In genomic region chr19:4521170-4521887, GRCh38 we compare ENCODE assay signal across 1 cellular context.
TF ChIP-seq lines count a peak whose summit lies in the region.

No MANE protein-coding gene starts in this region.

TF ChIP-seq in HepG2, 621 proteins besides CTCF, POLR2A, EP300 and RAD21 (continued from another document and continues in another):
- TF ChIP-seq SUZ12 (IDR thresholded peaks at IDR 0.05; ENCODE audit: low read depth, low read length) (no peak), ZNF619 (CRISPR knock-in tag; IDR thresholded peaks at IDR 0.05) (no peak), E2F1 (CRISPR knock-in tag; IDR thresholded peaks at IDR 0.05) (no peak), ZNF816 (CRISPR knock-in tag; IDR thresholded peaks at IDR 0.05; ENCODE audit: borderline replicate concordance) (no peak), GABPB1 (CRISPR knock-in tag; IDR thresholded peaks at IDR 0.05) (peak; percentile 36; the same call in 1 of the 2 replicates), ATF1 (CRISPR knock-in tag; IDR thresholded peaks at IDR 0.05) (no peak), HMGXB4 (CRISPR knock-in tag; IDR thresholded peaks at IDR 0.05; ENCODE audit: borderline replicate concordance in 1 of 2, low read depth in 1 of 2) (0 out of 4 replicates have a peak, but pooled peaks of 1 of the 2 experiments have one; percentile 26), MLLT10 (CRISPR knock-in tag; IDR thresholded peaks at IDR 0.05) (no peak), ZNF644 (CRISPR knock-in tag; IDR thresholded peaks at IDR 0.05; ENCODE audit: low read depth) (no peak), CREM (IDR thresholded peaks at IDR 0.05) (no peak), CREM (CRISPR knock-in tag; IDR thresholded peaks at IDR 0.05) (no peak), PAWR (CRISPR knock-in tag; IDR thresholded peaks at IDR 0.05; ENCODE audit: borderline replicate concordance) (no peak), ZNF580 (CRISPR knock-in tag; IDR thresholded peaks at IDR 0.05; ENCODE audit: borderline replicate concordance, low read depth) (0 out of 2 replicates have a peak, but pooled peaks have one; percentile 16), ZNF18 (CRISPR knock-in tag; IDR thresholded peaks at IDR 0.05; ENCODE audit: insufficient replicate concordance) (no peak), U2AF2 (IDR thresholded peaks at IDR 0.05; ENCODE audit: low read depth, low read length) (no peak), HNF4G (IDR thresholded peaks at IDR 0.05; ENCODE audit: borderline replicate concordance, low read depth, low read length) (peak; percentile 92), HNF4G (CRISPR knock-in tag; IDR thresholded peaks at IDR 0.05; ENCODE audit: borderline replicate concordance, low read depth) (peak; percentile 79; the same call in 1 of the 2 replicates), CHD2 (IDR thresholded peaks at IDR 0.05; ENCODE audit: low read depth, low read length) (no peak), ZSCAN9 (CRISPR knock-in tag; IDR thresholded peaks at IDR 0.05; ENCODE audit: borderline replicate concordance) (no peak), PRDM4 (CRISPR knock-in tag; IDR thresholded peaks at IDR 0.05; ENCODE audit: borderline replicate concordance) (no peak), SMAD1 (CRISPR knock-in tag; IDR thresholded peaks at IDR 0.05; ENCODE audit: borderline replicate concordance, low read depth) (no peak), KLF15 (CRISPR knock-in tag; IDR thresholded peaks at IDR 0.05; ENCODE audit: borderline replicate concordance) (no peak), ZNF343 (CRISPR knock-in tag; IDR thresholded peaks at IDR 0.05) (no peak), MXD3 (CRISPR knock-in tag; IDR thresholded peaks at IDR 0.05) (no peak), ZNF547 (CRISPR knock-in tag; IDR thresholded peaks at IDR 0.05) (0 out of 2 replicates have a peak, but pooled peaks have one; percentile 26), BCLAF1 (IDR thresholded peaks at IDR 0.05) (no peak), POGK (CRISPR knock-in tag; conservative IDR thresholded peaks at IDR 0.05) (no peak), ZBTB7B (CRISPR knock-in tag; IDR thresholded peaks at IDR 0.05) (peak; percentile 93), MED13 (CRISPR knock-in tag; IDR thresholded peaks at IDR 0.05) (no peak), KLF13 (CRISPR knock-in tag; IDR thresholded peaks at IDR 0.05) (no peak), HOMEZ (CRISPR knock-in tag; IDR thresholded peaks at IDR 0.05; ENCODE audit: low read depth) (no peak), ATM (IDR thresholded peaks at IDR 0.05; ENCODE audit: borderline replicate concordance) (no peak), PPARG (CRISPR knock-in tag; conservative IDR thresholded peaks at IDR 0.05) (peak; percentile 96), ZBTB3 (CRISPR knock-in tag; IDR thresholded peaks at IDR 0.05; ENCODE audit: borderline replicate concordance, low read depth) (no peak), CERS6 (CRISPR knock-in tag; IDR thresholded peaks at IDR 0.05) (no peak), STAT5B (CRISPR knock-in tag; IDR thresholded peaks at IDR 0.05) (no peak), POLR2G (IDR thresholded peaks at IDR 0.05; ENCODE audit: low read depth, low read length) (no peak), NR2C2 (CRISPR knock-in tag; IDR thresholded peaks at IDR 0.05; ENCODE audit: borderline replicate concordance) (0 out of 2 replicates have a peak, but pooled peaks have one; percentile 27), AFF4 (CRISPR knock-in tag; IDR thresholded peaks at IDR 0.05) (no peak), HCFC1 (IDR thresholded peaks at IDR 0.05; ENCODE audit: low read depth, low read length) (no peak), KAT8 (CRISPR knock-in tag; IDR thresholded peaks at IDR 0.05) (peak; percentile 18; the same call in 1 of the 2 replicates), TCF7L2 (IDR thresholded peaks at IDR 0.05; ENCODE audit: low read depth, low read length) (no peak), ZNF430 (CRISPR knock-in tag; IDR thresholded peaks at IDR 0.05) (no peak; the same call in 1 of the 2 replicates)
